ENCODE assay signal across 7 cellular contexts in the genomic region with DNA sequence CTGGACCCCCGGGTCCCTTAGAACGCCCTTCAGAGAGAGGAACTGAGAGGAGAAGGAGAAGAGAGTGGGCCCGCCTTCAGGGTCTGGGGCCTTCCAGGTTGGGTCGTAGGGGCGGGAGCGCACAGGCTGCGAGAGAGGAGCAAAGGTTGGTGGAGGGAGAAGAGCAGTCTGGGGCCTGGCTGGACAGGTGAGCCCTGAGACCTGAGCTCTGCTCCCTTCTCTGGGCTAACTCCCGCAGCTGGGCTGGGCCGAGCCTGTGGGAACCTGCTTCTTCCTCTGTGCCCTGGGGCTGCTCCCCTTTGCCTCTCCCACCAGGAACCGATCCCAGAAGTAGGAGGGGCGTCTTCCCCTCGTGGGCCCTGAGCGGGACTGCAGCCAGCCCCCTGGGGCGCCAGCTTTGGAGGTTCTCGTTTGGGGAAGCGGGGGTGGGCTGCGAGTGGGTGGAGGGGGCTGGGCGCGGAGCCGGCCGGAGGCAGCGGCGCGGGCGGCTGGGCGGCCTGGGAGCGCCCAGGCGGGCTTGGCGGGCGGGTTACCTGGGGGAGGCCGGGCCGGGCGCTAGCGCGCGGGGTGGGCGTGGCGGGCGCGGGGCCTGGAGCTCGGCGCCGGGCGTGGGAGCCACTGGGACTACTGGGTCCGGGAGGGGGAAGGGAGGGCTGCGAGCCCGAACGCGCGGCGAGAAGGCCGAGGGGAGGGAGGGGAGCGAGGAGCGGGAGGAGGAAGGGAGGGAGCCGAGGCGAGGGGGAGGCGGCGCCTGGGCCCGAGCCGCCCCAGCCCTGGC. TPM values are rescaled to one million over a fixed set of nuclear protein-coding genes. Genes with fewer than 3 reads are reported as not detected.
DNase-seq lines count a peak whose midpoint lies in the region; ATAC-seq and TF ChIP-seq lines count a peak whose summit lies in the region.

A gene (plus strand): TSS at position 777 of the 778 bp plus-strand sequence. CDS start 4,211 bp downstream, outside the sequence.

- no peak for TF ChIP-seq CTCF in GM13976 (IDR thresholded peaks at IDR 0.05; ENCODE audit: borderline replicate concordance, control extremely low read depth, extremely low read depth, insufficient read depth, missing control alignments)

- peak; percentile 88 for DNase-seq in GM13976 (ENCODE audit: low spot score)
- DNase-seq in NCI-H146 treated with DMSO at 0.1 percent for 48 hours (lab: John Stamatoyannopoulos, UW; ENCODE audit: unreplicated experiment), result peak; percentile 37
- DNase-seq in activated CD4-positive, alpha-beta T cell treated with anti-CD3 and anti-CD28 coated beads for 4 hours, result peak; percentile 43 to 55
- peak; percentile 63 for DNase-seq in dedifferentiated amniotic fluid mesenchymal stem cell (ENCODE audit: extremely low spot score)
- DNase-seq in left colon, result peak; percentile 82 to 87
- peak; percentile 30 to 41 for DNase-seq in stimulated activated CD4-positive, alpha-beta T cell treated with anti-CD3 and anti-CD28 coated beads, Interleukin-1b, Interleukin-23, amount 100 ng/mL, for 4 hours (ENCODE audit: low read depth in 2 of 2)
- no peak for DNase-seq in COLO829 (ENCODE audit: low spot score)

- peak; percentile 57 for ATAC-seq in left colon

- intact Hi-C loops in left colon (cut with DNase I, micrococcal nuclease), result loop anchor here in 1 of 2 donors (10.0 kb wide), 1 partner anchor 209 kb away; a partner anchor contains a TSS

- in situ Hi-C loops in GM13976 (cut with MboI; ENCODE audit: low sequenced_read_pairs, unreplicated experiment), result no loop called here

RNA-seq across cellular contexts. Expression of the gene that starts here (rescaled TPM):
- total RNA-seq in left colon, result 100 to 1,000 TPM; 297 to 333 TPM
